In the genomic region with DNA sequence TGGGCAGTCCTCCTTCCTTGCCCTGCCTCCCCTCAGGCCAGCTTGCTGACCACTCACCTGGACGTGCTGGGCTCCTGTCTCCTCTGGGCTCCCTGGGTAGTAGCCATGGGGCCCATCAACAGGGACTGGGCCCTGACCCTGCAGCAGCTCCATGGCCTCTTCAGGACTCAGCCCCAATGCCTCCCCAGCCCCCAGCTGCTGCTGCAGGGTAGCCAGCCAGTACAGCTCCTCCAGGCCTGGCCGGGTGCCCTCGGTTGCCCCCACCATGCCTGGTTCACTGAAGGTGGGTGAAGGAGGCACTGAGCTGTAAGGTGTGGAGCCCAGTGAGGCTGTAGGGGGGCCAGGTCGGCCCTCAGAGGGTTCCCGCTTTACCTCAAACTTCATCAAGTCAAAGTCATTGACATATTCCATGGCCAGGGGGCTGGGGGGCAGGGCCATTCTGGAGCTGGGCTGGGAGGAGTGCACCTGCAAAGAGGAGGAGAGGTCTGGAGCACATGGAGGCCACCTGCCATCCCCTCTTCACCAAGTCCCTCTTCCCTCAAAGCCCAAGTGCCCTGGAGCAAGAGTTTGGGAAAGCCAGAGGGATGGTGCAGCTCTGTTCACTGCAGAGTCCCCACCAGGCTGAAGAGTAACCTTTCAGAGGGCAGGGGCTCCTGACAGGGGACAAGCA, we compare ENCODE assay signal across 17 cellular contexts. TPM values are rescaled to one million over a fixed set of nuclear protein-coding genes. Genes with fewer than 3 reads are reported as not detected.
DNase-seq lines count a peak whose midpoint lies in the region; ATAC-seq and TF ChIP-seq lines count a peak whose summit lies in the region.
"Had no signal": no experiment of that assay in that cellular context is flagged by ENCODE, and none has a peak within 500 bp of the region (broad histone marks: within the 10 kb centered on the region; RNA-seq: fewer than 3 reads in every experiment).

No MANE protein-coding gene starts in this region.

- H3K4me3 ChIP-seq in RWPE2 (ENCODE audit: severe bottlenecking) (no peak overlapping the region), neural progenitor cell (no peak overlapping the region), prostate gland (no peak overlapping the region)

- CTCF ChIA-PET in activated CD4-positive, alpha-beta T cell treated with anti-CD3 and anti-CD28 coated beads, Interleukin-2, amount 10 ng/mL, durations not matched to agents 7 days and 5 days (lab: Charles Lee): interaction anchor here (0.5 to 3.8 kb wide), 8 partner anchors 8 to 488 kb away, joined by 3 to 36 read pairs (median 4); partner anchors contain the start of genes IRF9 and PCK2

- no peaks in the 10 kb centered on the region for H4K20me1 ChIP-seq in neural progenitor cell (ENCODE audit: low read depth)

- H3K9me3 Mint-ChIP-seq in activated CD4-positive, alpha-beta T cell treated with anti-CD3 and anti-CD28 coated beads, Interleukin-2, amount 10 ng/mL, durations not matched to agents 7 days and 5 days: no peaks in the 10 kb centered on the region
- H3K9me3 Mint-ChIP-seq in chondrocyte (ENCODE audit: low read depth) (no peaks in the 10 kb centered on the region), neural progenitor cell (no peaks in the 10 kb centered on the region)

- no peaks in the 10 kb centered on the region for H3K27me3 ChIP-seq in RWPE2 (ENCODE audit: insufficient read depth, poor library complexity, severe bottlenecking)
- H3K27me3 ChIP-seq in neural progenitor cell: peaks cover 39% of the 10 kb centered on the region
- no peaks in the 10 kb centered on the region for H3K27me3 ChIP-seq in prostate gland (replicated peaks; ENCODE audit: insufficient read depth)
- H3K27me3 ChIP-seq: esophagus squamous epithelium, right atrium auricular region had no signal

- H2AFZ ChIP-seq in neural progenitor cell (replicated peaks): no peak overlapping the region

- POLR2A ChIA-PET in activated CD4-positive, alpha-beta T cell treated with anti-CD3 and anti-CD28 coated beads, Interleukin-2, amount 10 ng/mL, durations not matched to agents 7 days and 5 days (lab: Charles Lee): interaction anchor here (0.6 kb wide), 1 partner anchor 47 kb away, joined by 3 read pairs; no protein-coding TSS in a partner anchor

- H3F3A ChIP-seq in neural progenitor cell (ENCODE audit: low read depth): peaks cover 22% of the 10 kb centered on the region

- intact Hi-C loops in prostate gland (cut with DNase I): no loop called here

- H3K4me2 ChIP-seq in neural progenitor cell: peak overlapping the region; percentile 87

- TF ChIP-seq CTCF in RWPE2 (IDR thresholded peaks at IDR 0.05; ENCODE audit: poor library complexity, severe bottlenecking): no peak
- no peak for TF ChIP-seq CTCF in chondrocyte (IDR thresholded peaks at IDR 0.05)
- TF ChIP-seq CTCF in neural progenitor cell (IDR thresholded peaks at IDR 0.05): no peak
- no peak for TF ChIP-seq CTCF in prostate gland (IDR thresholded peaks at IDR 0.05)

- peaks cover 3% of the 10 kb centered on the region for H3K27me3 Mint-ChIP-seq in activated CD4-positive, alpha-beta T cell treated with anti-CD3 and anti-CD28 coated beads, Interleukin-2, amount 10 ng/mL, durations not matched to agents 7 days and 5 days
- H3K27me3 Mint-ChIP-seq in chondrocyte (ENCODE audit: low read depth) (peaks cover 34% of the 10 kb centered on the region), neural progenitor cell (ENCODE audit: insufficient read depth, low read depth) (peaks cover 41% of the 10 kb centered on the region)

- DNase-seq in activated CD4-positive, alpha-beta T cell treated with anti-CD3 and anti-CD28 coated beads, Interleukin-2, amount 10 ng/mL, durations not matched to agents 7 days and 5 days: no peak
- no peak for DNase-seq in activated CD4-positive, alpha-beta T cell treated with anti-CD3 and anti-CD28 coated beads, Interleukin-2, amount 50 U/mL, for 1 hour
- DNase-seq in RWPE2 (ENCODE audit: low spot score): peak; percentile 62
- no peak for DNase-seq in chondrocyte (ENCODE audit: low spot score)
- DNase-seq in neural progenitor cell (ENCODE audit: low spot score): no peak
- no peak for DNase-seq in prostate gland (ENCODE audit: low spot score)
- no peak for DNase-seq in glomerular visceral epithelial cell (ENCODE audit: extremely low spot score)
- DNase-seq: activated CD8-positive, alpha-beta memory T cell treated with anti-CD3 and anti-CD28 coated beads, Interleukin-2, amount 50 U/mL, for 48 hours; esophagus squamous epithelium; GDM1; heart right ventricle; NCI-H1436 treated with DMSO at 0.1 percent for 48 hours; stimulated activated CD4-positive, alpha-beta T cell treated with anti-CD3 and anti-CD28 coated beads, Interleukin-1b, Interleukin-23, amount 100 ng/mL, for 48 hours; tibial artery had no signal

- ATAC-seq in RWPE2 (ENCODE audit: low read depth) (no peak), HG03108 (IDR thresholded peaks at IDR 0.05; ENCODE audit: unreplicated experiment) (no peak)

- TF ChIP-seq POLR2A in prostate gland (IDR thresholded peaks at IDR 0.05): no peak

- peak overlapping the region; percentile 72 for H3K4me3 Mint-ChIP-seq in activated CD4-positive, alpha-beta T cell treated with anti-CD3 and anti-CD28 coated beads, Interleukin-2, amount 10 ng/mL, durations not matched to agents 7 days and 5 days
- H3K4me3 Mint-ChIP-seq in chondrocyte (ENCODE audit: unreplicated experiment): peak overlapping the region; percentile 70
- H3K4me3 Mint-ChIP-seq in neural progenitor cell: peak overlapping the region; percentile 88

- no peaks in the 10 kb centered on the region for H3K36me3 Mint-ChIP-seq in activated CD4-positive, alpha-beta T cell treated with anti-CD3 and anti-CD28 coated beads, Interleukin-2, amount 10 ng/mL, durations not matched to agents 7 days and 5 days (ENCODE audit: low read depth)
- H3K36me3 Mint-ChIP-seq in chondrocyte (ENCODE audit: low read depth): no peaks in the 10 kb centered on the region
- no peaks in the 10 kb centered on the region for H3K36me3 Mint-ChIP-seq in neural progenitor cell

- no peaks in the 10 kb centered on the region for H3K79me2 ChIP-seq in neural progenitor cell (ENCODE audit: low read depth)

- no peak overlapping the region for H3K9ac ChIP-seq in neural progenitor cell

- H3K4me1 ChIP-seq in RWPE2 (ENCODE audit: insufficient read depth, poor library complexity, severe bottlenecking): no peaks in the 10 kb centered on the region
- peaks cover 48% of the 10 kb centered on the region for H3K4me1 ChIP-seq in neural progenitor cell
- H3K4me1 ChIP-seq in prostate gland (replicated peaks): peaks cover 4% of the 10 kb centered on the region

- H3K27ac Mint-ChIP-seq in activated CD4-positive, alpha-beta T cell treated with anti-CD3 and anti-CD28 coated beads, Interleukin-2, amount 10 ng/mL, durations not matched to agents 7 days and 5 days: peak overlapping the region; percentile 90
- H3K27ac Mint-ChIP-seq in chondrocyte (ENCODE audit: unreplicated experiment): no peak overlapping the region
- no peak overlapping the region for H3K27ac Mint-ChIP-seq in neural progenitor cell

- H3K27ac ChIP-seq in RWPE2 (ENCODE audit: poor library complexity, severe bottlenecking) (no peak overlapping the region), neural progenitor cell (no peak overlapping the region), prostate gland (no peak overlapping the region)
- H3K27ac ChIP-seq: right atrium auricular region, tibial artery had no signal

- WGBS in prostate gland: 91% methylated on average over 5 of the region's 5 CpGs

- H3K9me3 ChIP-seq in RWPE2 (ENCODE audit: severe bottlenecking) (no peaks in the 10 kb centered on the region), neural progenitor cell (ENCODE audit: low read depth) (no peaks in the 10 kb centered on the region), prostate gland (no peaks in the 10 kb centered on the region)
- H3K9me3 ChIP-seq: esophagus squamous epithelium, heart right ventricle, right atrium auricular region, tibial artery had no signal

- peaks cover 27% of the 10 kb centered on the region for H3K4me1 Mint-ChIP-seq in activated CD4-positive, alpha-beta T cell treated with anti-CD3 and anti-CD28 coated beads, Interleukin-2, amount 10 ng/mL, durations not matched to agents 7 days and 5 days
- peaks cover 8% of the 10 kb centered on the region for H3K4me1 Mint-ChIP-seq in chondrocyte (ENCODE audit: low read depth)
- H3K4me1 Mint-ChIP-seq in neural progenitor cell: peaks cover 34% of the 10 kb centered on the region

- H3K36me3 ChIP-seq in RWPE2 (ENCODE audit: low read depth) (no peaks in the 10 kb centered on the region), neural progenitor cell (no peaks in the 10 kb centered on the region), prostate gland (no peaks in the 10 kb centered on the region)
- H3K36me3 ChIP-seq: esophagus squamous epithelium, heart right ventricle, right atrium auricular region, tibial artery had no signal

RNA-seq across cellular contexts. Expression of gene CPNE6, which starts 11.2 kb away (rescaled TPM):
- total RNA-seq in activated CD4-positive, alpha-beta T cell treated with anti-CD3 and anti-CD28 coated beads, Interleukin-2, amount 10 ng/mL, durations not matched to agents 7 days and 5 days: not detected
- not detected in 3 replicates for total RNA-seq in chondrocyte
- total RNA-seq in neural progenitor cell (ENCODE audit: low replicate concordance): not detected in 2 replicates
- total RNA-seq in prostate gland: 1 to 10 TPM; 1.8 to 8.8 TPM
- total RNA-seq: A673, esophagus squamous epithelium had no signal

RNA-seq across cellular contexts. Expression of gene PCK2, which starts 11.6 kb away (rescaled TPM):
- total RNA-seq in activated CD4-positive, alpha-beta T cell treated with anti-CD3 and anti-CD28 coated beads, Interleukin-2, amount 10 ng/mL, durations not matched to agents 7 days and 5 days: 10 to 100 TPM; 57.4 to 60.3 TPM
- total RNA-seq in chondrocyte (18.7 to 126 TPM (median 118 TPM) in 3 replicates), neural progenitor cell (ENCODE audit: low replicate concordance) (11.1 and 26.6 TPM in 2 replicates), prostate gland (10 to 100 TPM; 15.4 to 21.8 TPM)

RNA-seq across cellular contexts. Expression of gene CARMIL3, which starts 30.7 kb away (rescaled TPM):
- 1 to 10 TPM in 1 of 2 experiments, under 1 TPM in 1; 0.83 to 1.1 TPM for total RNA-seq in activated CD4-positive, alpha-beta T cell treated with anti-CD3 and anti-CD28 coated beads, Interleukin-2, amount 10 ng/mL, durations not matched to agents 7 days and 5 days
- total RNA-seq in chondrocyte (0.34 to 0.60 TPM (median 0.54 TPM) in 3 replicates), neural progenitor cell (ENCODE audit: low replicate concordance) (0.77 and 1.4 TPM in 2 replicates), prostate gland (1 to 10 TPM in 1 of 2 donors, under 1 TPM in 1; 0.59 to 3.9 TPM)
- total RNA-seq: right atrium auricular region had no signal

RNA-seq across cellular contexts. Expression of gene DCAF11, which starts 32.0 kb away (rescaled TPM):
- total RNA-seq in activated CD4-positive, alpha-beta T cell treated with anti-CD3 and anti-CD28 coated beads, Interleukin-2, amount 10 ng/mL, durations not matched to agents 7 days and 5 days: 100 to 1,000 TPM; 106 to 116 TPM
- total RNA-seq in chondrocyte: 30.7 to 41.5 TPM (median 32.9 TPM) in 3 replicates
- 66.5 and 83.8 TPM in 2 replicates for total RNA-seq in neural progenitor cell (ENCODE audit: low replicate concordance)
- total RNA-seq in prostate gland: 100 to 1,000 TPM; 111 to 115 TPM

RNA-seq across cellular contexts. Expression of gene NRL, which starts 32.2 kb away (rescaled TPM):
- total RNA-seq in activated CD4-positive, alpha-beta T cell treated with anti-CD3 and anti-CD28 coated beads, Interleukin-2, amount 10 ng/mL, durations not matched to agents 7 days and 5 days: 1 to 10 TPM; 3.1 to 3.3 TPM
- 1.2 to 1.6 TPM (median 1.3 TPM) in 3 replicates for total RNA-seq in chondrocyte
- total RNA-seq in neural progenitor cell (ENCODE audit: low replicate concordance): 0.54 and 1.9 TPM in 2 replicates
- total RNA-seq in prostate gland: 1 to 10 TPM; 4.3 to 4.7 TPM
